Comparison of ENCODE assay signal across 8 cellular contexts in genomic region chr12:40226652-40227051, GRCh38. TPM values are rescaled to one million over a fixed set of nuclear protein-coding genes. Genes with fewer than 3 reads are reported as not detected.
DNase-seq lines count a peak whose midpoint lies in the region; TF ChIP-seq lines count a peak whose summit lies in the region.

No MANE protein-coding gene starts in this region.

- TF ChIP-seq CTCF in epithelial cell of esophagus (IDR thresholded peaks at IDR 0.05; ENCODE audit: insufficient read depth, low read depth, low read length, missing control alignments) (no peak), GM13976 (IDR thresholded peaks at IDR 0.05; ENCODE audit: borderline replicate concordance, control extremely low read depth, extremely low read depth, insufficient read depth, missing control alignments) (no peak)

- DNase-seq in MG63, result peak; percentile 71
- DNase-seq in epithelial cell of esophagus (ENCODE audit: low read depth), result peak; percentile 80
- DNase-seq in pulmonary artery endothelial cell (ENCODE audit: low read depth, low spot score), result peak; percentile 58
- no peak for DNase-seq in NCI-H128 (lab: John Stamatoyannopoulos, UW; ENCODE audit: unreplicated experiment)
- no peak for DNase-seq in T-helper 2 cell treated with Interferon-gamma antibody and Interleukin-4, amounts not matched to agents 5 μg/mL and 100 μg/mL, for 36 hours (ENCODE audit: low spot score)
- DNase-seq in NCI-H82 treated with DMSO at 0.1 percent for 48 hours (lab: John Stamatoyannopoulos, UW; ENCODE audit: unreplicated experiment), result no peak
- DNase-seq in GM13976 (ENCODE audit: low spot score), result no peak

- no peaks in the 10 kb centered on the region for H3K36me3 Mint-ChIP-seq in T-helper 2 cell treated with Interferon-gamma antibody and Interleukin-4, amounts not matched to agents 5 μg/mL and 100 μg/mL, for 36 hours (ENCODE audit: low read depth)

- H3K4me3 ChIP-seq in GM08714 (ENCODE audit: low read length) (peak overlapping the region; percentile 96), MG63 (no peak overlapping the region), epithelial cell of esophagus (ENCODE audit: low read length) (no peak overlapping the region)

- H3K9me3 Mint-ChIP-seq in T-helper 2 cell treated with Interferon-gamma antibody and Interleukin-4, amounts not matched to agents 5 μg/mL and 100 μg/mL, for 36 hours, result no peaks in the 10 kb centered on the region

- H3K4me3 Mint-ChIP-seq in T-helper 2 cell treated with Interferon-gamma antibody and Interleukin-4, amounts not matched to agents 5 μg/mL and 100 μg/mL, for 36 hours, result no peak overlapping the region

- peaks cover 53% of the 10 kb centered on the region for H3K27me3 Mint-ChIP-seq in T-helper 2 cell treated with Interferon-gamma antibody and Interleukin-4, amounts not matched to agents 5 μg/mL and 100 μg/mL, for 36 hours (ENCODE audit: low read depth)

- in situ Hi-C loops in GM13976 (cut with MboI; ENCODE audit: low sequenced_read_pairs, unreplicated experiment), result no loop called here

- no peaks in the 10 kb centered on the region for H3K27me3 ChIP-seq in MG63

- peaks cover 7% of the 10 kb centered on the region for H3K4me1 Mint-ChIP-seq in T-helper 2 cell treated with Interferon-gamma antibody and Interleukin-4, amounts not matched to agents 5 μg/mL and 100 μg/mL, for 36 hours (ENCODE audit: low read depth)

- H3K36me3 ChIP-seq in MG63, result no peaks in the 10 kb centered on the region

- H3K9me3 ChIP-seq in MG63, result no peaks in the 10 kb centered on the region

- H3K27ac Mint-ChIP-seq in T-helper 2 cell treated with Interferon-gamma antibody and Interleukin-4, amounts not matched to agents 5 μg/mL and 100 μg/mL, for 36 hours, result no peak overlapping the region

RNA-seq across cellular contexts. Expression of gene LRRK2, which starts 1.9 kb away (rescaled TPM):
- 0.76 and 2.3 TPM in 2 replicates for total RNA-seq in MG63 (2014; rRNA removed; shearing (Covaris generic); ENCODE audit: low replicate concordance)
- 3.8 and 7.2 TPM in 2 replicates for total RNA-seq in pulmonary artery endothelial cell

Comparison
In these comparisons a context has a peak if more than half of its experiments do, and no peak if none do; other contexts are left out.
1. DNase-seq: peak in MG63 (single experiment), epithelial cell of esophagus (single experiment) and pulmonary artery endothelial cell (single experiment); none in NCI-H128 (single experiment), T-helper 2 cell treated with Interferon-gamma antibody and Interleukin-4, amounts not matched to agents 5 μg/mL and 100 μg/mL, for 36 hours (single experiment), NCI-H82 treated with DMSO at 0.1 percent for 48 hours (single experiment) and GM13976 (single experiment).